1 cellular context compared by ENCODE assay signal in the genomic region with DNA sequence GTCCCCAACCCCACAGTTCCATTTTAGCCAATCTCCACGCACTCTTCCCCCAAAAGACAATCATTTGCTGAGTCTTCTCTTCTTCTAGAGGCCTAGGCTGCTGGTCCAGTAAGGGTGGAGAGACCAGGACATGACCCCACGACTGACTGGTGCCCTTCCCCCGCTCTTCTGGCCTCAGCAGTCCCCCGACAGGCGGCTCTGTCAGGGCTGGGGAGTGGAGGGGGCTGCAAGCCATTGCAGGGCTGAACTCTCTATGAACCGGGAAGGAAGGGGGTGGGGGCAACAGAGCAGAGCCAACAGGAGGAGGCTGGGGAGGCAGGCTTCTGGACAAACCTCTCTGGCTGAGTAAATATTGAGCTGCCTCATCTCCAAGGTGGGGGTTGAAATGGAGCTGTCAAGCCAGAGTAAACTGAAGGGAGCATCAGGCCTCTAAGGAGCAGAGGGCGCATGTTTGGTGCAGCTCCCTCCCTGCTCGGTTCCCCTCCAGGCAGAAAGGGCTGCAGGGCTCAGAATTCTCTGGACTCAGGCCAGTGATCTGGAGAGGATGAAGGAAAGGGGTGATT.
A peak's percentile ranks its signal among the peaks of the same experiment; 100 is the strongest.
TF ChIP-seq lines count a peak whose summit lies in the region.

No MANE protein-coding gene starts in this region.

TF ChIP-seq in K562, 482 proteins besides CTCF, POLR2A, EP300 and RAD21 (continued from another document):
- TF ChIP-seq POLR2G (IDR thresholded peaks at IDR 0.05; ENCODE audit: low read depth, low read length): peak; percentile 34; the same call in 1 of the 2 replicates
- peak in 2 of 3 experiments; percentile 46 to 74 for TF ChIP-seq YY1 (IDR thresholded peaks at IDR 0.05; ENCODE audit: borderline replicate concordance in 1 of 3, control insufficient read depth in 1 of 3, extremely low read depth in 1 of 3, insufficient read depth in 3 of 3, insufficient read length in 1 of 3, insufficient replicate concordance in 2 of 3, low read depth in 1 of 3, low read length in 2 of 3)
- TF ChIP-seq SIN3A (IDR thresholded peaks at IDR 0.05; ENCODE audit: borderline replicate concordance in 2 of 2, control insufficient read depth in 1 of 2, low read depth in 2 of 2, low read length in 2 of 2): no peak
- 0 out of 2 replicates have a peak, but pooled peaks have one; percentile 34 for TF ChIP-seq EGR1 (conservative IDR thresholded peaks at IDR 0.05)
- peak; percentile 31; the same call in 1 of the 2 replicates for TF ChIP-seq STAT5A (IDR thresholded peaks at IDR 0.05; ENCODE audit: borderline replicate concordance, low read length)
- peak in 1 of 2 experiments; percentile 22; a peak in 1 of 4 replicates for TF ChIP-seq ZMIZ1 (IDR thresholded peaks at IDR 0.05; ENCODE audit: low read depth in 2 of 2, low read length in 2 of 2)
- TF ChIP-seq XRCC5 (IDR thresholded peaks at IDR 0.05; ENCODE audit: low read depth, low read length): no peak
